Comparison of ENCODE assay signal across 11 cellular contexts in the genomic region with DNA sequence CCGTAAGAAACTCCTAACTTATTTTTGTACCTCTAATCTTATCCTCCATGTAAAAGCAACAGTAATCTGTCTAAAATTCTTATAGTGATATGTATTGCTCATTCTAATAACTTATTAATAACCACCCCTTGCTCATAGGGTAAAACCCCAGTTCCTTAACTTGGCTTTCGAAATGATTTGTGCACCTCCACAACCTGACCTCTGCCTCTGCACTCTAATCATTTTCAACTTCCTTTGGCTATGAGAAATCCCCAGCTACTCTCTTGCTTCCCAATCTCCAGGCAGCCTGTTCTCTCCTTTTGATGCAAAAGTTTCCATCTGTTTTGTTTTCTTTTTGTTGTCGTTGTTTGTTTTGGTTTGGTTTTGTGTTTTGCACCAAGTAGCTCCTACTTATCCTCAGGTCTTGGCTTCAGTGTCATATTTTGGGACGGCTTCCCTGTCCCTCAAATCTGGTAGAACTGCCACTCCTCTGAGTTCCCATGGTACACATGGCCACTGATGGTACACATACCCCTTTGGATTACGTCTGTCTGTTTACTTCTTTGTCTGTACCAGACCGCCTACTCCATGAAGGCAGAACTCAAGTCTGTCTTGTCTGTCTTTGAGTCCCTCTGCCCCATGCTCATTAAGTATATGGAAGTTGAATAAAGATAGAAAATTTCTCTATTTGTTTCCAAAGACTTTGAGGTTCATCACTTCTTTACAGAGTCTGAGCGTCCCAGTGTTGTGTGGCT.
DNase-seq lines count a peak whose midpoint lies in the region; ATAC-seq and TF ChIP-seq lines count a peak whose summit lies in the region.
"Had no signal": no experiment of that assay in that cellular context is flagged by ENCODE, and none has a peak within 500 bp of the region (broad histone marks: within the 10 kb centered on the region; RNA-seq: fewer than 3 reads in every experiment).

No MANE protein-coding gene starts in this region.

- H3K9me3 Mint-ChIP-seq in T-helper 1 cell treated with Interleukin-12 subunit alpha and Interleukin-12 subunit beta and Interleukin-4 antibody, amounts not matched to agents 30 μg/mL and 1 μg/mL, for 36 hours, result peaks cover 7% of the 10 kb centered on the region

- H3K36me3 Mint-ChIP-seq in T-helper 1 cell treated with Interleukin-12 subunit alpha and Interleukin-12 subunit beta and Interleukin-4 antibody, amounts not matched to agents 30 μg/mL and 1 μg/mL, for 36 hours (ENCODE audit: low read depth), result peaks cover 3% of the 10 kb centered on the region

- no peaks in the 10 kb centered on the region for H3K36me3 ChIP-seq in effector memory CD4-positive, alpha-beta T cell (ENCODE audit: control insufficient read depth, insufficient read depth, low read length)
- H3K36me3 ChIP-seq in spleen (no peaks in the 10 kb centered on the region), gastroesophageal sphincter (no peaks in the 10 kb centered on the region)
- H3K36me3 ChIP-seq: neutrophil, SJCRH30 had no signal

- no peak for TF ChIP-seq POLR2A in spleen (IDR thresholded peaks at IDR 0.05)
- TF ChIP-seq POLR2A in gastroesophageal sphincter (IDR thresholded peaks at IDR 0.05), result no peak

- no peak for TF ChIP-seq EP300 in gastroesophageal sphincter (IDR thresholded peaks at IDR 0.05)

- intact Hi-C loops in spleen (cut with DNase I; ENCODE audit: low total_unique reads), result no loop called here

- no peak overlapping the region for H3K4me3 ChIP-seq in effector memory CD4-positive, alpha-beta T cell (ENCODE audit: insufficient read depth, low read depth, low read length, poor library complexity, severe bottlenecking)
- H3K4me3 ChIP-seq in spleen (no peak overlapping the region), gastroesophageal sphincter (no peak overlapping the region)
- H3K4me3 ChIP-seq: SJCRH30 had no signal

- no peaks in the 10 kb centered on the region for H3K27me3 Mint-ChIP-seq in T-helper 1 cell treated with Interleukin-12 subunit alpha and Interleukin-12 subunit beta and Interleukin-4 antibody, amounts not matched to agents 30 μg/mL and 1 μg/mL, for 36 hours (ENCODE audit: low read depth)

- no peak for DNase-seq in effector memory CD4-positive, alpha-beta T cell
- DNase-seq in spleen (no peak), NCI-H1694 (lab: John Stamatoyannopoulos, UW) (no peak)
- DNase-seq: NCI-H1417 treated with DMSO at 0.1 percent for 48 hours, SJCRH30 had no signal

- TF ChIP-seq CTCF in spleen (IDR thresholded peaks at IDR 0.05 in 8 of 11, conservative IDR thresholded peaks at IDR 0.05 in 3 of 11), result no peak
- no peak for TF ChIP-seq CTCF in gastroesophageal sphincter (IDR thresholded peaks at IDR 0.05)

- H3K27ac ChIP-seq in effector memory CD4-positive, alpha-beta T cell (ENCODE audit: insufficient read depth, low read length, poor library complexity, severe bottlenecking), result no peak overlapping the region
- peak overlapping the region in 2 of 8 donors; percentile 18 to 35 for H3K27ac ChIP-seq in spleen
- no peak overlapping the region for H3K27ac ChIP-seq in gastroesophageal sphincter
- H3K27ac ChIP-seq: neutrophil, SJCRH30 had no signal

- ATAC-seq in GM18498 (IDR thresholded peaks at IDR 0.05; ENCODE audit: unreplicated experiment) (peak; percentile 88), GM19395 (IDR thresholded peaks at IDR 0.05; ENCODE audit: unreplicated experiment) (peak; percentile 95), HG02885 (IDR thresholded peaks at IDR 0.05; ENCODE audit: poor library complexity, unreplicated experiment) (peak; percentile 95), gastroesophageal sphincter (no peak)

- H3K9me3 ChIP-seq in effector memory CD4-positive, alpha-beta T cell (ENCODE audit: control insufficient read depth, low read length), result no peaks in the 10 kb centered on the region
- H3K9me3 ChIP-seq in spleen (no peaks in the 10 kb centered on the region), gastroesophageal sphincter (no peaks in the 10 kb centered on the region)
- H3K9me3 ChIP-seq: neutrophil, SJCRH30 had no signal

- peak overlapping the region; percentile 0 for H3K27ac Mint-ChIP-seq in T-helper 1 cell treated with Interleukin-12 subunit alpha and Interleukin-12 subunit beta and Interleukin-4 antibody, amounts not matched to agents 30 μg/mL and 1 μg/mL, for 36 hours

- H3K27me3 ChIP-seq in effector memory CD4-positive, alpha-beta T cell (replicated peaks; ENCODE audit: control insufficient read depth, insufficient read depth, low read length, poor library complexity, severe bottlenecking), result no peaks in the 10 kb centered on the region
- H3K27me3 ChIP-seq in spleen (replicated peaks in 1 of 7) (no peaks in the 10 kb centered on the region), gastroesophageal sphincter (no peaks in the 10 kb centered on the region)
- H3K27me3 ChIP-seq: neutrophil, SJCRH30 had no signal

- H3K4me3 Mint-ChIP-seq in T-helper 1 cell treated with Interleukin-12 subunit alpha and Interleukin-12 subunit beta and Interleukin-4 antibody, amounts not matched to agents 30 μg/mL and 1 μg/mL, for 36 hours, result peak overlapping the region; percentile 0

- WGBS in spleen, 5 donors, result 71 to 83% (median 80%) methylated on average over 7 of the region's 7 CpGs
- 94 to 100% methylated on average over 5 to 6 of the region's 7 CpGs for WGBS in gastroesophageal sphincter (ENCODE audit: low coverage in 1 of 2), 2 donors

- H3K4me1 Mint-ChIP-seq in T-helper 1 cell treated with Interleukin-12 subunit alpha and Interleukin-12 subunit beta and Interleukin-4 antibody, amounts not matched to agents 30 μg/mL and 1 μg/mL, for 36 hours (ENCODE audit: low read depth), result peaks cover 26% of the 10 kb centered on the region

- no peaks in the 10 kb centered on the region for H3K4me1 ChIP-seq in effector memory CD4-positive, alpha-beta T cell (ENCODE audit: control insufficient read depth, insufficient read depth, low read length, poor library complexity, severe bottlenecking)
- H3K4me1 ChIP-seq in spleen (peaks cover 3 to 51% (median 24%) of the 10 kb centered on the region in 6 donors), gastroesophageal sphincter (peaks cover 7 to 33% (median 17%) of the 10 kb centered on the region in 3 donors)
